Comparison of ENCODE assay signal across 8 cellular contexts in genomic region chr16:5033256-5034166, GRCh38. TPM values are rescaled to one million over a fixed set of nuclear protein-coding genes. Genes with fewer than 3 reads are reported as not detected.
DNase-seq lines count a peak whose midpoint lies in the region; ATAC-seq and TF ChIP-seq lines count a peak whose summit lies in the region.

Gene NAGPA (minus strand): TSS chr16:5033935. CDS start chr16:5033914, 21 bp downstream.

- no peaks in the 10 kb centered on the region for H3K36me3 Mint-ChIP-seq in activated T-helper 2 cell treated with anti-CD3 and anti-CD28 coated beads, Interferon-gamma antibody, Interleukin-2, Interleukin-4, amounts not matched to agents 10 μg/mL and 5 μg/mL and 100 μg/mL, durations not matched to agents 14 hours and 24 hours and 36 hours (ENCODE audit: low read depth)
- no peaks in the 10 kb centered on the region for H3K36me3 Mint-ChIP-seq in natural killer cell
- peaks cover 5 to 24% of the 10 kb centered on the region in 2 donors for H3K36me3 Mint-ChIP-seq in stimulated activated naive B cell treated with anti-CD40 and anti-IgM and Interleukin-4, amounts not matched to agents 10 μg/mL and 1 μg/mL and 100 μg/mL, for 72 hours

- TF ChIP-seq CTCF in RWPE1 (conservative IDR thresholded peaks at IDR 0.05; ENCODE audit: low read depth), result no peak
- TF ChIP-seq CTCF in natural killer cell (IDR thresholded peaks at IDR 0.05), result no peak

- intact Hi-C loops in activated T-helper 2 cell treated with anti-CD3 and anti-CD28 coated beads, Interferon-gamma antibody, Interleukin-2, Interleukin-4, amounts not matched to agents 10 μg/mL and 5 μg/mL and 100 μg/mL, durations not matched to agents 14 hours and 24 hours and 36 hours (cut with micrococcal nuclease), result loop anchor here (5.0 kb wide), 1 partner anchor 39 kb away; the partner anchor contains the start of gene ALG1
- intact Hi-C loops in natural killer cell (cut with micrococcal nuclease), result loop anchor here (10.0 kb wide), 1 partner anchor 61 kb away; the partner anchor contains the start of gene EEF2KMT

- no peaks in the 10 kb centered on the region for H3K27me3 Mint-ChIP-seq in activated T-helper 2 cell treated with anti-CD3 and anti-CD28 coated beads, Interferon-gamma antibody, Interleukin-2, Interleukin-4, amounts not matched to agents 10 μg/mL and 5 μg/mL and 100 μg/mL, durations not matched to agents 14 hours and 24 hours and 36 hours (ENCODE audit: low read depth)
- H3K27me3 Mint-ChIP-seq in natural killer cell (ENCODE audit: low read depth in 2 of 2), result no peaks in the 10 kb centered on the region
- H3K27me3 Mint-ChIP-seq in stimulated activated naive B cell treated with anti-CD40 and anti-IgM and Interleukin-4, amounts not matched to agents 10 μg/mL and 1 μg/mL and 100 μg/mL, for 72 hours, result no peaks in the 10 kb centered on the region

- CTCF ChIA-PET in RWPE1 (lab: Yijun Ruan, JAX), result interaction anchor here (0.6 to 1.2 kb wide), 3 partner anchors 9 to 39 kb away, joined by 3 to 6 read pairs (median 6); no protein-coding TSS in a partner anchor

- H3K4me3 Mint-ChIP-seq in activated T-helper 2 cell treated with anti-CD3 and anti-CD28 coated beads, Interferon-gamma antibody, Interleukin-2, Interleukin-4, amounts not matched to agents 10 μg/mL and 5 μg/mL and 100 μg/mL, durations not matched to agents 14 hours and 24 hours and 36 hours (ENCODE audit: low read depth), result peak within 1 kb of the TSS; percentile 82
- peak within 1 kb of the TSS; percentile 92 for H3K4me3 Mint-ChIP-seq in natural killer cell
- peak within 1 kb of the TSS; percentile 80 to 85 for H3K4me3 Mint-ChIP-seq in stimulated activated naive B cell treated with anti-CD40 and anti-IgM and Interleukin-4, amounts not matched to agents 10 μg/mL and 1 μg/mL and 100 μg/mL, for 72 hours

- no peaks in the 10 kb centered on the region for H3K9me3 Mint-ChIP-seq in activated T-helper 2 cell treated with anti-CD3 and anti-CD28 coated beads, Interferon-gamma antibody, Interleukin-2, Interleukin-4, amounts not matched to agents 10 μg/mL and 5 μg/mL and 100 μg/mL, durations not matched to agents 14 hours and 24 hours and 36 hours
- H3K9me3 Mint-ChIP-seq in natural killer cell, result no peaks in the 10 kb centered on the region
- H3K9me3 Mint-ChIP-seq in stimulated activated naive B cell treated with anti-CD40 and anti-IgM and Interleukin-4, amounts not matched to agents 10 μg/mL and 1 μg/mL and 100 μg/mL, for 72 hours, result no peaks in the 10 kb centered on the region

- ATAC-seq in GM21717 (IDR thresholded peaks at IDR 0.05; ENCODE audit: unreplicated experiment), result peak; percentile 86
- ATAC-seq in natural killer cell, result peak; percentile 88 to 97 (median 95)
- peak; percentile 93 to 96 for ATAC-seq in stimulated activated naive B cell treated with anti-CD40 and anti-IgM and Interleukin-4, amounts not matched to agents 10 μg/mL and 1 μg/mL and 100 μg/mL, for 72 hours (replicated peaks)

- POLR2A ChIA-PET in RWPE1 (lab: Yijun Ruan, JAX; ENCODE audit: low non-redundant PET), result interaction anchor here (0.6 kb wide), 1 partner anchor 191 kb away, joined by 3 read pairs; no protein-coding TSS in a partner anchor

- DNase-seq in DMS79 (lab: John Stamatoyannopoulos, UW) (peak; percentile 32), KG1 (lab: John Stamatoyannopoulos, UW) (peak; percentile 54), RWPE1 (ENCODE audit: low spot score) (peak; percentile 91), fibroblast of peridontal ligament (ENCODE audit: extremely low read depth) (peak; percentile 78), natural killer cell (peak; percentile 81)
- peak; percentile 79 for DNase-seq in activated T-helper 2 cell treated with anti-CD3 and anti-CD28 coated beads, Interferon-gamma antibody, Interleukin-2, Interleukin-4, amounts not matched to agents 10 μg/mL and 5 μg/mL and 100 μg/mL, durations not matched to agents 14 hours and 24 hours and 36 hours (ENCODE audit: low spot score)
- peak; percentile 80 for DNase-seq in stimulated activated naive B cell treated with anti-CD40 and anti-IgM and Interleukin-4, amounts not matched to agents 10 μg/mL and 1 μg/mL and 100 μg/mL, for 72 hours

- H3K27ac ChIP-seq in RWPE1, result peak within 1 kb of the TSS; percentile 71

- peak within 1 kb of the TSS; percentile 68 for H3K27ac Mint-ChIP-seq in activated T-helper 2 cell treated with anti-CD3 and anti-CD28 coated beads, Interferon-gamma antibody, Interleukin-2, Interleukin-4, amounts not matched to agents 10 μg/mL and 5 μg/mL and 100 μg/mL, durations not matched to agents 14 hours and 24 hours and 36 hours
- peak within 1 kb of the TSS; percentile 80 to 88 for H3K27ac Mint-ChIP-seq in natural killer cell
- H3K27ac Mint-ChIP-seq in stimulated activated naive B cell treated with anti-CD40 and anti-IgM and Interleukin-4, amounts not matched to agents 10 μg/mL and 1 μg/mL and 100 μg/mL, for 72 hours, result peak within 1 kb of the TSS; percentile 88

- H3K4me1 Mint-ChIP-seq in activated T-helper 2 cell treated with anti-CD3 and anti-CD28 coated beads, Interferon-gamma antibody, Interleukin-2, Interleukin-4, amounts not matched to agents 10 μg/mL and 5 μg/mL and 100 μg/mL, durations not matched to agents 14 hours and 24 hours and 36 hours (ENCODE audit: low read depth), result peaks cover 11% of the 10 kb centered on the region
- peaks cover 14 to 20% of the 10 kb centered on the region in 2 donors for H3K4me1 Mint-ChIP-seq in natural killer cell
- H3K4me1 Mint-ChIP-seq in stimulated activated naive B cell treated with anti-CD40 and anti-IgM and Interleukin-4, amounts not matched to agents 10 μg/mL and 1 μg/mL and 100 μg/mL, for 72 hours, result peaks cover 14 to 30% of the 10 kb centered on the region in 2 donors

RNA-seq across cellular contexts. Expression of gene NAGPA, which starts in this region (rescaled TPM):
- 9.8 and 11.1 TPM in 2 replicates for total RNA-seq in activated T-helper 2 cell treated with anti-CD3 and anti-CD28 coated beads, Interferon-gamma antibody, Interleukin-2, Interleukin-4, amounts not matched to agents 10 μg/mL and 5 μg/mL and 100 μg/mL, durations not matched to agents 14 hours and 24 hours and 36 hours
- total RNA-seq in natural killer cell, result 10 to 100 TPM; 14.7 to 27.8 (median 23.0) TPM

Comparison
In these comparisons a context has a peak if more than half of its experiments do, and no peak if none do; other contexts are left out.
1. Peak in every context shown above with its lines: DNase-seq, ATAC-seq and H3K27ac ChIP-seq.
2. DNase-seq: peak in every context shown above with its lines; median percentile 91 in RWPE1; 81 in natural killer cell; 80 in stimulated activated naive B cell treated with anti-CD40 and anti-IgM and Interleukin-4, amounts not matched to agents 10 μg/mL and 1 μg/mL and 100 μg/mL, for 72 hours; 79 in activated T-helper 2 cell treated with anti-CD3 and anti-CD28 coated beads, Interferon-gamma antibody, Interleukin-2, Interleukin-4, amounts not matched to agents 10 μg/mL and 5 μg/mL and 100 μg/mL, durations not matched to agents 14 hours and 24 hours and 36 hours; 78 in fibroblast of peridontal ligament; 54 in KG1; 32 in DMS79.